9 cellular contexts compared by ENCODE assay signal in the genomic region with DNA sequence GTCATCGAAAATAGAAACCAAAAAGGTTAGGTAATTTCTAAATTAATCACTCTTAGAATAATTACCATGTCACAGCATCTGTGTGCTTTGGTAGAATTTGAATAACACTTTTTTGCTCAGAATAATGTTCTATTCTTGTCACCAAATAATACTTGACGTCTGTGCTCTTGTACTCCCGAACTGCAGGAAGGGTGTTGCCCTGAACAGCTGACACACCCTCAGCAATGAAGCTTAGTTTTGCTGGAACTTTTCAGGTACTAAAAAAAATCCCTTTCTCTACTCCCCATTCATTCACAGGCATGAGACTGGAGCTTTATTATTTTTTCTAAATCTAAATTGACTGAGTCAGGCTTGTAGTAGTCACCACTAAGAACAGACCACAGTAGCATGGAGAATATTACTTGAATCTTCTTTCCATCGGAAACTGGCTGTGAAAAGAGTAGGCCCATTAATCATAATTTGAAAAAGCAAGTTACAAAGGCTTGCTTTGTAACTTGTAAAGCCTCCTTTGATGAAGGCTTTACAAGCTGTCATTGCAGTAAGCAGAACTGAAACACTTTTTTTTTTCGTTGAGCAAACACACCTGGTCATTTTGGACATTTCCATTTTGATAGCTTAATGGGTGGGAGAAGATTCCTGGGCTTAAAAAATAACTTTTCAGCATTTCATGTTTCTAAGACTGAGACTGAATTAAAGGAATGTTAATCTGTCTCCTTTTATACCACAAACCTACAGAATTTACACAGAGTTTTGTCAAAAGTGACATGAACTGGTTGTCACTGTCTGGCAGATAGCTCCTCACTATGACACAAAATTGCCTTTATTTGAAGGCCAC.
DNase-seq lines count a peak whose midpoint lies in the region; ATAC-seq and TF ChIP-seq lines count a peak whose summit lies in the region.
"Had no signal": no experiment of that assay in that cellular context is flagged by ENCODE, and none has a peak within 500 bp of the region (broad histone marks: within the 10 kb centered on the region; RNA-seq: fewer than 3 reads in every experiment).

No MANE protein-coding gene starts in this region.

- no peaks in the 10 kb centered on the region for H3K27me3 ChIP-seq in upper lobe of right lung

- H3K36me3 Mint-ChIP-seq in activated naive CD4-positive, alpha-beta T cell treated with anti-CD3 and anti-CD28 coated beads, Interleukin-2, amount 10 ng/mL, durations not matched to agents 7 days and 5 days = peaks cover 8% of the 10 kb centered on the region
- peaks cover 9% of the 10 kb centered on the region for H3K36me3 Mint-ChIP-seq in memory B cell

- no peaks in the 10 kb centered on the region for H3K36me3 ChIP-seq in upper lobe of right lung
- H3K36me3 ChIP-seq: thoracic aorta had no signal

- peak; percentile 59 for DNase-seq in GM13976 (ENCODE audit: low spot score)
- DNase-seq in HT1080 (ENCODE audit: low read depth) = peak; percentile 63
- peak; percentile 48 for DNase-seq in activated naive CD4-positive, alpha-beta T cell treated with anti-CD3 and anti-CD28 coated beads, Interleukin-2, amount 10 ng/mL, durations not matched to agents 7 days and 5 days
- peak in 1 of 2 donors; percentile 57 for DNase-seq in memory B cell (ENCODE audit: low spot score in 2 of 2)
- DNase-seq in upper lobe of right lung = no peak
- no peak for DNase-seq in NCI-H82 treated with DMSO at 0.1 percent for 48 hours (lab: John Stamatoyannopoulos, UW; ENCODE audit: unreplicated experiment)
- DNase-seq in islet precursor cell = no peak

- ATAC-seq in GM21528 (IDR thresholded peaks at IDR 0.05; ENCODE audit: low FRiP score, unreplicated experiment) (peak; percentile 68), memory B cell (ENCODE audit: low read depth) (peak; percentile 82), upper lobe of right lung (peak; percentile 47)

- H3K4me3 Mint-ChIP-seq in activated naive CD4-positive, alpha-beta T cell treated with anti-CD3 and anti-CD28 coated beads, Interleukin-2, amount 10 ng/mL, durations not matched to agents 7 days and 5 days = peak overlapping the region; percentile 15
- peak overlapping the region; percentile 67 for H3K4me3 Mint-ChIP-seq in memory B cell

- in situ Hi-C loops in GM13976 (cut with MboI; ENCODE audit: low sequenced_read_pairs, unreplicated experiment) = no loop called here

- H3K9me3 Mint-ChIP-seq in activated naive CD4-positive, alpha-beta T cell treated with anti-CD3 and anti-CD28 coated beads, Interleukin-2, amount 10 ng/mL, durations not matched to agents 7 days and 5 days = no peaks in the 10 kb centered on the region
- H3K9me3 Mint-ChIP-seq in memory B cell = peaks cover 1% of the 10 kb centered on the region

- H3K4me1 Mint-ChIP-seq in activated naive CD4-positive, alpha-beta T cell treated with anti-CD3 and anti-CD28 coated beads, Interleukin-2, amount 10 ng/mL, durations not matched to agents 7 days and 5 days = peaks cover 51% of the 10 kb centered on the region
- peaks cover 37% of the 10 kb centered on the region for H3K4me1 Mint-ChIP-seq in memory B cell

- TF ChIP-seq CTCF in GM13976 (IDR thresholded peaks at IDR 0.05; ENCODE audit: borderline replicate concordance, control extremely low read depth, extremely low read depth, insufficient read depth, missing control alignments) (no peak), upper lobe of right lung (IDR thresholded peaks at IDR 0.05) (no peak)

- CTCF ChIA-PET in activated naive CD4-positive, alpha-beta T cell treated with anti-CD3 and anti-CD28 coated beads, Interleukin-2, amount 10 ng/mL, durations not matched to agents 7 days and 5 days (lab: Charles Lee) = interaction anchor here (0.9 to 1.6 kb wide), 4 partner anchors 8 to 116 kb away, joined by 3 to 6 read pairs (median 4); no protein-coding TSS in a partner anchor

- no peaks in the 10 kb centered on the region for H3K9me3 ChIP-seq in upper lobe of right lung
- H3K9me3 ChIP-seq: thoracic aorta had no signal

- H3K4me3 ChIP-seq in upper lobe of right lung = no peak overlapping the region
- H3K4me3 ChIP-seq: thoracic aorta had no signal

- peaks cover 3% of the 10 kb centered on the region for H3K27me3 Mint-ChIP-seq in activated naive CD4-positive, alpha-beta T cell treated with anti-CD3 and anti-CD28 coated beads, Interleukin-2, amount 10 ng/mL, durations not matched to agents 7 days and 5 days
- H3K27me3 Mint-ChIP-seq in memory B cell = no peaks in the 10 kb centered on the region

- H3K4me1 ChIP-seq in upper lobe of right lung = peaks cover 22% of the 10 kb centered on the region

- intact Hi-C loops in upper lobe of right lung (cut with DNase I) = no loop called here

- peak overlapping the region; percentile 52 for H3K27ac ChIP-seq in upper lobe of right lung
- H3K27ac ChIP-seq: thoracic aorta had no signal

- H3K27ac Mint-ChIP-seq in activated naive CD4-positive, alpha-beta T cell treated with anti-CD3 and anti-CD28 coated beads, Interleukin-2, amount 10 ng/mL, durations not matched to agents 7 days and 5 days = peak overlapping the region; percentile 91
- peak overlapping the region; percentile 100 for H3K27ac Mint-ChIP-seq in memory B cell

Comparison
In these comparisons a context has a peak if more than half of its experiments do, and no peak if none do; other contexts are left out.
1. DNase-seq: peak in GM13976 (single experiment), HT1080 (single experiment) and activated naive CD4-positive, alpha-beta T cell treated with anti-CD3 and anti-CD28 coated beads, Interleukin-2, amount 10 ng/mL, durations not matched to agents 7 days and 5 days (single experiment); none in upper lobe of right lung (single experiment), NCI-H82 treated with DMSO at 0.1 percent for 48 hours (single experiment) and islet precursor cell (single experiment).
2. Peak in every context shown above with its lines, with median percentiles within 50 percentile points of each other: ATAC-seq.